Comparison of ENCODE assay signal across 8 cellular contexts in genomic region chr2:43484323-43484930, GRCh38.
DNase-seq lines count a peak whose midpoint lies in the region; ATAC-seq and TF ChIP-seq lines count a peak whose summit lies in the region.

No MANE protein-coding gene starts in this region.

- H3K4me3 ChIP-seq in RWPE2 (ENCODE audit: severe bottlenecking) (no peak overlapping the region), epithelial cell of proximal tubule (ENCODE audit: low read depth, low read length) (no peak overlapping the region)

- no peaks in the 10 kb centered on the region for H3K27me3 ChIP-seq in RWPE2 (ENCODE audit: insufficient read depth, poor library complexity, severe bottlenecking)

- peak overlapping the region; percentile 50 for H3K27ac ChIP-seq in RWPE2 (ENCODE audit: poor library complexity, severe bottlenecking)

- no peaks in the 10 kb centered on the region for H3K9me3 ChIP-seq in RWPE2 (ENCODE audit: severe bottlenecking)

- H3K4me1 ChIP-seq in RWPE2 (ENCODE audit: insufficient read depth, poor library complexity, severe bottlenecking), result peaks cover 25% of the 10 kb centered on the region

- H3K36me3 ChIP-seq in RWPE2 (ENCODE audit: low read depth), result no peaks in the 10 kb centered on the region

- TF ChIP-seq CTCF in RWPE2 (IDR thresholded peaks at IDR 0.05; ENCODE audit: poor library complexity, severe bottlenecking), result peak; percentile 81
- TF ChIP-seq CTCF in epithelial cell of proximal tubule (conservative IDR thresholded peaks at IDR 0.05; ENCODE audit: low read depth, low read length), result peak; percentile 58

- 0 out of 3 replicates have a peak, but pooled peaks have one; percentile 38 for ATAC-seq in RWPE2 (ENCODE audit: low read depth)
- ATAC-seq in HG03378 (IDR thresholded peaks at IDR 0.05; ENCODE audit: unreplicated experiment), result no peak
- no peak for ATAC-seq in HG03460 (IDR thresholded peaks at IDR 0.05; ENCODE audit: unreplicated experiment)

- DNase-seq in EL (peak; percentile 74), NCI-H1092 treated with DMSO at 0.1 percent for 48 hours (lab: John Stamatoyannopoulos, UW) (peak; percentile 68), RWPE2 (ENCODE audit: low spot score) (no peak), epithelial cell of proximal tubule (ENCODE audit: low read depth) (no peak), myocyte (ENCODE audit: low read depth) (peak; percentile 87)
- no peak for DNase-seq in stimulated activated CD8-positive, alpha-beta memory T cell treated with anti-CD3 and anti-CD28 coated beads, Interleukin-4, amount 100 ng/mL, for 48 hours

Comparison
In these comparisons a context has a peak if more than half of its experiments do, and no peak if none do; other contexts are left out.
1. DNase-seq: peak in EL (single experiment), NCI-H1092 treated with DMSO at 0.1 percent for 48 hours (single experiment) and myocyte (single experiment); none in RWPE2 (single experiment), epithelial cell of proximal tubule (single experiment) and stimulated activated CD8-positive, alpha-beta memory T cell treated with anti-CD3 and anti-CD28 coated beads, Interleukin-4, amount 100 ng/mL, for 48 hours (single experiment).